Comparison of ENCODE assay signal across 8 cellular contexts in the genomic region with DNA sequence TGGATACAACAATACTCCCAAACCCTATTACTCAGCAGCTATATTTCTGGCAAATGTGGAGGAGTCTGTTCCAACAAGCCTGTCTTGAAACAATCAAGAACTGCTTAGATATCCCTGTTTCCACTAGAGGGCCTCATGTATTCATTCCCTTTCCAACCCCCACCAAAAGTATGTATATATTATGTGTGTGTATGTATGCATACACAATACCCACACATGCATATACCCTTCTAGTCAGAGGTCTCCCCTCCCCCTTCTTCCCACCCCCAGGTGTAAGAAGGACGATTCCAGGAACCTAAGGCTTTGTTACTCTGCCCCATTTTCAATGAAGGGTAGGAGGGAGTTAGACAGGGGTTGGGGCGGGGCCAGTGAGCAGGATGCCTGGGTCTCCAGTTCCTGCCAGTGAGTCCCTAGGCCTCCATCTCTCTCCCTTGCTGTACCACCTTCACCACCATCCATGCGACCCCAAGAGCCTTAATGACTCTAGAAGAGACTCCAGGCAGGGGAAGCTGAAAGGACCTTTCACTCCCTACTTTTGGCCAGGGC. TPM values are rescaled to one million over a fixed set of nuclear protein-coding genes. Genes with fewer than 3 reads are reported as not detected.
DNase-seq lines count a peak whose midpoint lies in the region; ATAC-seq, FAIRE-seq and TF ChIP-seq lines count a peak whose summit lies in the region.

Gene DGKA (plus strand): TSS at position 392 of the 546 bp plus-strand sequence. CDS start 5,342 bp downstream, outside the sequence.

- H3K9me3 Mint-ChIP-seq in activated naive CD4-positive, alpha-beta T cell treated with anti-CD3 and anti-CD28 coated beads for 36 hours = no peaks in the 10 kb centered on the region

- TF ChIP-seq CTCF in gastroesophageal sphincter (IDR thresholded peaks at IDR 0.05) = peak; percentile 37 to 61 (median 57)
- TF ChIP-seq CTCF in pancreas (IDR thresholded peaks at IDR 0.05) = peak in 3 of 4 donors; percentile 27 to 35 (median 29)
- peak; percentile 26 to 67 (median 52) for TF ChIP-seq CTCF in tibial nerve (IDR thresholded peaks at IDR 0.05)

- H3K27ac ChIP-seq in SJCRH30 = no peak within 1 kb of the TSS
- peak within 1 kb of the TSS; percentile 62 to 97 (median 88) for H3K27ac ChIP-seq in gastroesophageal sphincter
- H3K27ac ChIP-seq in pancreas = peak within 1 kb of the TSS; percentile 13 to 73 (median 58)
- peak within 1 kb of the TSS; percentile 78 to 100 (median 94) for H3K27ac ChIP-seq in tibial nerve

- H3K4me3 Mint-ChIP-seq in activated naive CD4-positive, alpha-beta T cell treated with anti-CD3 and anti-CD28 coated beads for 36 hours = peak within 1 kb of the TSS; percentile 99

- peak; percentile 34 for FAIRE-seq in G401.6 (lab: Jason Lieb, UNC)
- FAIRE-seq in pancreas (lab: Jason Lieb, UNC) = no peak

- peak; percentile 64 for TF ChIP-seq RAD21 in Ishikawa (IDR thresholded peaks at IDR 0.05; ENCODE audit: low read depth)

- H3K27ac Mint-ChIP-seq in activated naive CD4-positive, alpha-beta T cell treated with anti-CD3 and anti-CD28 coated beads for 36 hours = peak within 1 kb of the TSS; percentile 100

- H3K27me3 ChIP-seq in SJCRH30 = no peaks in the 10 kb centered on the region
- no peaks in the 10 kb centered on the region for H3K27me3 ChIP-seq in gastroesophageal sphincter
- no peaks in the 10 kb centered on the region for H3K27me3 ChIP-seq in pancreas
- no peaks in the 10 kb centered on the region for H3K27me3 ChIP-seq in tibial nerve

- CTCF ChIA-PET in activated naive CD4-positive, alpha-beta T cell treated with anti-CD3 and anti-CD28 coated beads for 36 hours (lab: Charles Lee) = interaction anchor here (0.5 to 5.3 kb wide), 10 partner anchors 9 to 192 kb away, joined by 3 to 43 read pairs (median 3); partner anchors contain the start of gene RAB5B

- H3K36me3 ChIP-seq in SJCRH30 (no peaks in the 10 kb centered on the region), gastroesophageal sphincter (no peaks in the 10 kb centered on the region), pancreas (no peaks in the 10 kb centered on the region), tibial nerve (no peaks in the 10 kb centered on the region)

- peaks cover 49% of the 10 kb centered on the region for H3K4me1 Mint-ChIP-seq in activated naive CD4-positive, alpha-beta T cell treated with anti-CD3 and anti-CD28 coated beads for 36 hours (ENCODE audit: low read depth)

- TF ChIP-seq POLR2A in gastroesophageal sphincter (IDR thresholded peaks at IDR 0.05) = no peak
- TF ChIP-seq POLR2A in tibial nerve (IDR thresholded peaks at IDR 0.05) = no peak

- no peaks in the 10 kb centered on the region for H3K9me3 ChIP-seq in SJCRH30 (replicated peaks)
- no peaks in the 10 kb centered on the region for H3K9me3 ChIP-seq in gastroesophageal sphincter
- H3K9me3 ChIP-seq in pancreas = no peaks in the 10 kb centered on the region
- no peaks in the 10 kb centered on the region for H3K9me3 ChIP-seq in tibial nerve

- H3K4me3 ChIP-seq in SJCRH30 (peak within 1 kb of the TSS; percentile 56), gastroesophageal sphincter (peak within 1 kb of the TSS; percentile 78 to 88), pancreas (peak within 1 kb of the TSS; percentile 57 to 78 (median 74)), tibial nerve (peak within 1 kb of the TSS; percentile 64 to 98 (median 74))

- WGBS in gastroesophageal sphincter (ENCODE audit: low coverage in 1 of 2), 2 donors = no CpG with 5 or more reads among the region's 3 CpGs
- 41 to 43% methylated on average over 3 of the region's 3 CpGs for WGBS in pancreas, 2 donors
- WGBS in tibial nerve, 2 donors = 42% methylated on average over 3 of the region's 3 CpGs

- TF ChIP-seq EP300 in Ishikawa (IDR thresholded peaks at IDR 0.05; ENCODE audit: borderline replicate concordance) (no peak), gastroesophageal sphincter (IDR thresholded peaks at IDR 0.05) (no peak), tibial nerve (IDR thresholded peaks at IDR 0.05) (no peak)

- ATAC-seq in gastroesophageal sphincter (no peak), pancreas (peak in 3 of 4 donors; percentile 23 to 31 (median 29)), GM19452 (IDR thresholded peaks at IDR 0.05; ENCODE audit: unreplicated experiment) (no peak)

- H3K27me3 Mint-ChIP-seq in activated naive CD4-positive, alpha-beta T cell treated with anti-CD3 and anti-CD28 coated beads for 36 hours (ENCODE audit: low read depth) = no peaks in the 10 kb centered on the region

- intact Hi-C loops in activated naive CD4-positive, alpha-beta T cell treated with anti-CD3 and anti-CD28 coated beads for 36 hours (cut with micrococcal nuclease) = loop anchor here (1.0 to 2.0 kb wide), 5 partner anchors 9 to 228 kb away; partner anchors contain the start of genes MYL6, PA2G4 and ZC3H10
- intact Hi-C loops in pancreas (cut with DNase I) = loop anchor here in 1 of 3 donors (10.0 kb wide), 1 partner anchor 186 kb away; the partner anchor contains the start of gene GDF11

- H3K4me1 ChIP-seq in SJCRH30 = peaks cover 13% of the 10 kb centered on the region
- H3K4me1 ChIP-seq in gastroesophageal sphincter = peaks cover 3 to 80% (median 38%) of the 10 kb centered on the region in 3 donors
- peaks cover 15 to 31% (median 23%) of the 10 kb centered on the region in 3 donors for H3K4me1 ChIP-seq in pancreas
- H3K4me1 ChIP-seq in tibial nerve = peaks cover 0 to 80% (median 44%) of the 10 kb centered on the region in 4 donors

- DNase-seq in SJCRH30 = peak; percentile 17 to 69
- DNase-seq in activated naive CD4-positive, alpha-beta T cell treated with anti-CD3 and anti-CD28 coated beads for 36 hours = peak; percentile 94
- DNase-seq in pancreas = peak in 1 of 6 donors; percentile 44
- DNase-seq in tibial nerve (ENCODE audit: low spot score in 2 of 2) = no peak

- peaks cover 56% of the 10 kb centered on the region for H3K36me3 Mint-ChIP-seq in activated naive CD4-positive, alpha-beta T cell treated with anti-CD3 and anti-CD28 coated beads for 36 hours (ENCODE audit: low read depth)

TF ChIP-seq in Ishikawa, 13 proteins besides CTCF, POLR2A, EP300 and RAD21:
- TF ChIP-seq TEAD4 (IDR thresholded peaks at IDR 0.05) = no peak
- TF ChIP-seq, protein P1, sequence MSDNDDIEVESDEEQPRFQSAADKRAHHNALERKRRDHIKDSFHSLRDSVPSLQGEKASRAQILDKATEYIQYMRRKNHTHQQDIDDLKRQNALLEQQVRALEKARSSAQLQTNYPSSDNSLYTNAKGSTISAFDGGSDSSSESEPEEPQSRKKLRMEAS (IDR thresholded peaks at IDR 0.05) = 0 out of 2 replicates have a peak, but pooled peaks have one; percentile 5
- TF ChIP-seq FOXM1 (IDR thresholded peaks at IDR 0.05; ENCODE audit: borderline replicate concordance, low read depth) = no peak

RNA-seq across cellular contexts. Expression of gene DGKA, which starts in this region (rescaled TPM):
- total RNA-seq in SJCRH30 (2014; rRNA removed; shearing (Covaris generic)) = 3.7 and 4.4 TPM in 2 replicates
- total RNA-seq in activated naive CD4-positive, alpha-beta T cell treated with anti-CD3 and anti-CD28 coated beads for 36 hours = 100 to 1,000 TPM; 285 to 331 TPM
- total RNA-seq in gastroesophageal sphincter (10 to 100 TPM; 21.9 to 80.3 (median 37.4) TPM), pancreas (10 to 100 TPM; 15.5 to 34.9 (median 22.8) TPM), tibial nerve (100 to 1,000 TPM in 1 of 4 donors, 10 to 100 TPM in 3; 24.9 to 544 (median 34.3) TPM)
- polyA plus RNA-seq in pancreas = 10 to 100 TPM; 40.2 to 53.9 TPM

Comparison
In these comparisons a context has a peak if more than half of its experiments do, and no peak if none do; other contexts are left out.
1. DNase-seq: peak in SJCRH30 (2 of 2) and activated naive CD4-positive, alpha-beta T cell treated with anti-CD3 and anti-CD28 coated beads for 36 hours (single experiment); none in tibial nerve (0 of 2).
2. ATAC-seq: peak in pancreas (3 of 4); none in gastroesophageal sphincter (single experiment) and GM19452 (single experiment).
3. Peak in every context shown above with its lines, with median percentiles within 50 percentile points of each other: H3K4me3 ChIP-seq and CTCF ChIP-seq.